1 cellular context compared by ENCODE assay signal in the genomic region with DNA sequence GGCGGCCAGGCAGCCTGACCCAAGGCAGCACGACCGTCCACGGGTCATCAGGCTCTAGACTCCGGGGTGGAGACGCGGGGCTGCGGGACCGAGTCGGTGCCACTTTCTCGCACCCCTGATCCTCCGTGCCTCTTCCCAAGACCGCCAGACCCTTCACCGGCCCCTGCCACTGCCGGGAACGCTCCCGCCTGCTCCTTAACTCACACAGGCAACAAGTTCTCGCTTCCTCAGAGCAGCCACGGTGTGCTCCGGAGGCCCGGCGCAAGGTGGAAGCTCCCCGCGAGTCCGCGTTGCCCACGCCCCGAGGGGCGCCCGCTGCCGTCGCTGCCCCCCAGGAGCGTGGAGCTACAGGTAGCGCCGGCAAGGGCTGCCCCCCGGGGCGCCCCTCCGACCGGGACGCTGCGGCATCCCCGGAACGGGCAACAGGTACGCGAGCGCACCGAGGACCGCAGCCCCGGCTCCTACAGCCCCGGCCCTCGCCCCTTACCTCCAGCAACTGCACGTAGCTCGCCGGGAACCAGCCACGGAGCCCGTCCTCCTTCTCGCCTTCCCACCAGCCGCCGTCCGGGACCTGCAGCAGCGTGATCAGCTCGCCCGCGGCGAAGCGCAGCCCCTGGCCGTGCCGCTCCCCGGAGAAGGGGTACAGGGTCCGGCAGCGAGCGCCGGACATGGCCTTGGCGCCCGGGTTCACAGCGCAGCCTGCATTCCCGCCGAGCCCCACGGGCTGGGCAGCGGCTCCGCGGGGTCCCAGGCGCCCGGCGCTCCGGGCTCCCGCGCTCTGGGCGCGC.
A peak's percentile ranks its signal among the peaks of the same experiment; 100 is the strongest.
TF ChIP-seq lines count a peak whose summit lies in the region.

No MANE protein-coding gene starts in this region.

TF ChIP-seq in HEK293, 187 proteins besides CTCF, POLR2A, EP300 and RAD21 (continued from another document):
- TF ChIP-seq, protein P1, sequence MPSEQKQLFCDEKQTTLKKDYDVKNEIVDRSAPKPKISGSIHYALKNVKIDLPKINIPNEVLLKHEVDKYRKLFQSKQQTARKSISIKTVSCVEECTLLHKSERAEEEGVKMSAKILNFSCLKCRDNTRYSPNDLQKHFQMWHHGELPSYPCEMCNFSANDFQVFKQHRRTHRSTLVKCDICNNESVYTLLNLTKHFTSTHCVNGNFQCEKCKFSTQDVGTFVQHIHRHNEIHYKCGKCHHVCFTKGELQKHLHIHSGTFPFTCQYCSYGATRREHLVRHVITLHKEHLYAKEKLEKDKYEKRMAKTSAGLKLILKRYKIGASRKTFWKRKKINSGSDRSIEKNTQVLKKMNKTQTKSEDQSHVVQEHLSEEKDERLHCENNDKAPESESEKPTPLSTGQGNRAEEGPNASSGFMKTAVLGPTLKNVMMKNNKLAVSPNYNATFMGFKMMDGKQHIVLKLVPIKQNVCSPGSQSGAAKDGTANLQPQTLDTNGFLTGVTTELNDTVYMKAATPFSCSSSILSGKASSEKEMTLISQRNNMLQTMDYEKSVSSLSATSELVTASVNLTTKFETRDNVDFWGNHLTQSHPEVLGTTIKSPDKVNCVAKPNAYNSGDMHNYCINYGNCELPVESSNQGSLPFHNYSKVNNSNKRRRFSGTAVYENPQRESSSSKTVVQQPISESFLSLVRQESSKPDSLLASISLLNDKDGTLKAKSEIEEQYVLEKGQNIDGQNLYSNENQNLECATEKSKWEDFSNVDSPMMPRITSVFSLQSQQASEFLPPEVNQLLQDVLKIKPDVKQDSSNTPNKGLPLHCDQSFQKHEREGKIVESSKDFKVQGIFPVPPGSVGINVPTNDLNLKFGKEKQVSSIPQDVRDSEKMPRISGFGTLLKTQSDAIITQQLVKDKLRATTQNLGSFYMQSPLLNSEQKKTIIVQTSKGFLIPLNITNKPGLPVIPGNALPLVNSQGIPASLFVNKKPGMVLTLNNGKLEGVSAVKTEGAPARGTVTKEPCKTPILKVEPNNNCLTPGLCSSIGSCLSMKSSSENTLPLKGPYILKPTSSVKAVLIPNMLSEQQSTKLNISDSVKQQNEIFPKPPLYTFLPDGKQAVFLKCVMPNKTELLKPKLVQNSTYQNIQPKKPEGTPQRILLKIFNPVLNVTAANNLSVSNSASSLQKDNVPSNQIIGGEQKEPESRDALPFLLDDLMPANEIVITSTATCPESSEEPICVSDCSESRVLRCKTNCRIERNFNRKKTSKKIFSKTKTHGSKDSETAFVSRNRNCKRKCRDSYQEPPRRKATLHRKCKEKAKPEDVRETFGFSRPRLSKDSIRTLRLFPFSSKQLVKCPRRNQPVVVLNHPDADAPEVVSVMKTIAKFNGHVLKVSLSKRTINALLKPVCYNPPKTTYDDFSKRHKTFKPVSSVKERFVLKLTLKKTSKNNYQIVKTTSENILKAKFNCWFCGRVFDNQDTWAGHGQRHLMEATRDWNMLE (tag by site-specific recombination; conservative IDR thresholded peaks at IDR 0.05; ENCODE audit: low read depth): no peak
- TF ChIP-seq ZNF777 (tag by site-specific recombination; IDR thresholded peaks at IDR 0.05; ENCODE audit: borderline replicate concordance) (peak; percentile 82), ZSCAN30 (tag by site-specific recombination; IDR thresholded peaks at IDR 0.05) (no peak), ZNF596 (tag by site-specific recombination; IDR thresholded peaks at IDR 0.05) (no peak), ZNF416 (tag by site-specific recombination; IDR thresholded peaks at IDR 0.05) (no peak), ZNF10 (tag by site-specific recombination; IDR thresholded peaks at IDR 0.05) (no peak)
TF ChIP-seq in HEK293: peak in this region for 9.
